In the genomic region with DNA sequence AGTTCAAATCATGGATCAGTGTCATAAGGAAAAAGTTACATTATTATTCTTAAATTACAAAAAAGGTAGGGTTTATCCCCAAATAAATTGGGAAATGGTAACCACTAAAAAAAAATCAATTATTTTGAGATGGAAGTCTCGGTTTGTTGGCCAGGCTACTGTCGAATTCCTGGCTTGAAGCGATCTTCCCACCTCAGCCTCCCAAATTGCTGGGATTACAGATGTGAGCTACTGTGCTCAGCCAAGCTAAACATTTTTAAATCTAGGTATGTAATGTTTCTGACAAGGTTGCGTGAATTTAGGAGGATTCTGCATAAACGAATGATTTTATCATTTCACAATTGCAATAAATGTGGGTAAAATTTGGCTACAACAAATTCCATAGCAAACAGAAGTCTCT, we compare ENCODE assay signal across 2 cellular contexts.
TF ChIP-seq lines count a peak whose summit lies in the region.

No MANE protein-coding gene starts in this region.

TF ChIP-seq in HCT116, 20 proteins besides CTCF, POLR2A, EP300 and RAD21:
- TF ChIP-seq SRF (IDR thresholded peaks at IDR 0.05; ENCODE audit: low read depth): no peak
- no peak for TF ChIP-seq FOSL1 (IDR thresholded peaks at IDR 0.05; ENCODE audit: low read depth)
- TF ChIP-seq ZFX (IDR thresholded peaks at IDR 0.05): no peak
- TF ChIP-seq, protein P1, sequence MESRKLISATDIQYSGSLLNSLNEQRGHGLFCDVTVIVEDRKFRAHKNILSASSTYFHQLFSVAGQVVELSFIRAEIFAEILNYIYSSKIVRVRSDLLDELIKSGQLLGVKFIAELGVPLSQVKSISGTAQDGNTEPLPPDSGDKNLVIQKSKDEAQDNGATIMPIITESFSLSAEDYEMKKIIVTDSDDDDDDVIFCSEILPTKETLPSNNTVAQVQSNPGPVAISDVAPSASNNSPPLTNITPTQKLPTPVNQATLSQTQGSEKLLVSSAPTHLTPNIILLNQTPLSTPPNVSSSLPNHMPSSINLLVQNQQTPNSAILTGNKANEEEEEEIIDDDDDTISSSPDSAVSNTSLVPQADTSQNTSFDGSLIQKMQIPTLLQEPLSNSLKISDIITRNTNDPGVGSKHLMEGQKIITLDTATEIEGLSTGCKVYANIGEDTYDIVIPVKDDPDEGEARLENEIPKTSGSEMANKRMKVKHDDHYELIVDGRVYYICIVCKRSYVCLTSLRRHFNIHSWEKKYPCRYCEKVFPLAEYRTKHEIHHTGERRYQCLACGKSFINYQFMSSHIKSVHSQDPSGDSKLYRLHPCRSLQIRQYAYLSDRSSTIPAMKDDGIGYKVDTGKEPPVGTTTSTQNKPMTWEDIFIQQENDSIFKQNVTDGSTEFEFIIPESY (IDR thresholded peaks at IDR 0.05; ENCODE audit: extremely low read depth, insufficient replicate concordance, low read length): no peak
- no peak for TF ChIP-seq SIN3A (IDR thresholded peaks at IDR 0.05; ENCODE audit: low read depth)
- TF ChIP-seq EZH2phosphoT487 (IDR thresholded peaks at IDR 0.05; ENCODE audit: borderline replicate concordance): no peak
- no peak for TF ChIP-seq CEBPB (IDR thresholded peaks at IDR 0.05; ENCODE audit: low read depth)
- TF ChIP-seq TCF7L2 (IDR thresholded peaks at IDR 0.05; ENCODE audit: borderline replicate concordance, extremely low read depth, insufficient read depth, insufficient read length): no peak
- no peak for TF ChIP-seq EGR1 (IDR thresholded peaks at IDR 0.05; ENCODE audit: low read depth)
- TF ChIP-seq, protein P2, sequence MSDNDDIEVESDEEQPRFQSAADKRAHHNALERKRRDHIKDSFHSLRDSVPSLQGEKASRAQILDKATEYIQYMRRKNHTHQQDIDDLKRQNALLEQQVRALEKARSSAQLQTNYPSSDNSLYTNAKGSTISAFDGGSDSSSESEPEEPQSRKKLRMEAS (IDR thresholded peaks at IDR 0.05): no peak
- no peak for TF ChIP-seq ELF1 (IDR thresholded peaks at IDR 0.05; ENCODE audit: borderline replicate concordance, low read depth)
- TF ChIP-seq, protein P3, sequence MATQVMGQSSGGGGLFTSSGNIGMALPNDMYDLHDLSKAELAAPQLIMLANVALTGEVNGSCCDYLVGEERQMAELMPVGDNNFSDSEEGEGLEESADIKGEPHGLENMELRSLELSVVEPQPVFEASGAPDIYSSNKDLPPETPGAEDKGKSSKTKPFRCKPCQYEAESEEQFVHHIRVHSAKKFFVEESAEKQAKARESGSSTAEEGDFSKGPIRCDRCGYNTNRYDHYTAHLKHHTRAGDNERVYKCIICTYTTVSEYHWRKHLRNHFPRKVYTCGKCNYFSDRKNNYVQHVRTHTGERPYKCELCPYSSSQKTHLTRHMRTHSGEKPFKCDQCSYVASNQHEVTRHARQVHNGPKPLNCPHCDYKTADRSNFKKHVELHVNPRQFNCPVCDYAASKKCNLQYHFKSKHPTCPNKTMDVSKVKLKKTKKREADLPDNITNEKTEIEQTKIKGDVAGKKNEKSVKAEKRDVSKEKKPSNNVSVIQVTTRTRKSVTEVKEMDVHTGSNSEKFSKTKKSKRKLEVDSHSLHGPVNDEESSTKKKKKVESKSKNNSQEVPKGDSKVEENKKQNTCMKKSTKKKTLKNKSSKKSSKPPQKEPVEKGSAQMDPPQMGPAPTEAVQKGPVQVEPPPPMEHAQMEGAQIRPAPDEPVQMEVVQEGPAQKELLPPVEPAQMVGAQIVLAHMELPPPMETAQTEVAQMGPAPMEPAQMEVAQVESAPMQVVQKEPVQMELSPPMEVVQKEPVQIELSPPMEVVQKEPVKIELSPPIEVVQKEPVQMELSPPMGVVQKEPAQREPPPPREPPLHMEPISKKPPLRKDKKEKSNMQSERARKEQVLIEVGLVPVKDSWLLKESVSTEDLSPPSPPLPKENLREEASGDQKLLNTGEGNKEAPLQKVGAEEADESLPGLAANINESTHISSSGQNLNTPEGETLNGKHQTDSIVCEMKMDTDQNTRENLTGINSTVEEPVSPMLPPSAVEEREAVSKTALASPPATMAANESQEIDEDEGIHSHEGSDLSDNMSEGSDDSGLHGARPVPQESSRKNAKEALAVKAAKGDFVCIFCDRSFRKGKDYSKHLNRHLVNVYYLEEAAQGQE (IDR thresholded peaks at IDR 0.05; ENCODE audit: low read depth): no peak
- TF ChIP-seq YY1 (IDR thresholded peaks at IDR 0.05; ENCODE audit: extremely low read depth, insufficient replicate concordance, low read depth, low read length): no peak
- TF ChIP-seq, protein P4, sequence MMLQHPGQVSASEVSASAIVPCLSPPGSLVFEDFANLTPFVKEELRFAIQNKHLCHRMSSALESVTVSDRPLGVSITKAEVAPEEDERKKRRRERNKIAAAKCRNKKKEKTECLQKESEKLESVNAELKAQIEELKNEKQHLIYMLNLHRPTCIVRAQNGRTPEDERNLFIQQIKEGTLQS (IDR thresholded peaks at IDR 0.05): no peak
- TF ChIP-seq POLR2AphosphoS5 (IDR thresholded peaks at IDR 0.05; ENCODE audit: low read depth, low read length): no peak
- no peak for TF ChIP-seq EZH2 (IDR thresholded peaks at IDR 0.05)
- TF ChIP-seq CBX3 (IDR thresholded peaks at IDR 0.05; ENCODE audit: low read depth): no peak

TF ChIP-seq in K562, 482 proteins besides CTCF, POLR2A, EP300 and RAD21:
- TF ChIP-seq CAMTA2 (CRISPR knock-in tag; conservative IDR thresholded peaks at IDR 0.05): no peak
- TF ChIP-seq KAT2B (IDR thresholded peaks at IDR 0.05; ENCODE audit: low read depth, low read length): no peak
- TF ChIP-seq FOS (IDR thresholded peaks at IDR 0.05; ENCODE audit: extremely low read depth, insufficient read length): no peak
- TF ChIP-seq ZSCAN29 (IDR thresholded peaks at IDR 0.05): no peak
- TF ChIP-seq, protein P5, sequence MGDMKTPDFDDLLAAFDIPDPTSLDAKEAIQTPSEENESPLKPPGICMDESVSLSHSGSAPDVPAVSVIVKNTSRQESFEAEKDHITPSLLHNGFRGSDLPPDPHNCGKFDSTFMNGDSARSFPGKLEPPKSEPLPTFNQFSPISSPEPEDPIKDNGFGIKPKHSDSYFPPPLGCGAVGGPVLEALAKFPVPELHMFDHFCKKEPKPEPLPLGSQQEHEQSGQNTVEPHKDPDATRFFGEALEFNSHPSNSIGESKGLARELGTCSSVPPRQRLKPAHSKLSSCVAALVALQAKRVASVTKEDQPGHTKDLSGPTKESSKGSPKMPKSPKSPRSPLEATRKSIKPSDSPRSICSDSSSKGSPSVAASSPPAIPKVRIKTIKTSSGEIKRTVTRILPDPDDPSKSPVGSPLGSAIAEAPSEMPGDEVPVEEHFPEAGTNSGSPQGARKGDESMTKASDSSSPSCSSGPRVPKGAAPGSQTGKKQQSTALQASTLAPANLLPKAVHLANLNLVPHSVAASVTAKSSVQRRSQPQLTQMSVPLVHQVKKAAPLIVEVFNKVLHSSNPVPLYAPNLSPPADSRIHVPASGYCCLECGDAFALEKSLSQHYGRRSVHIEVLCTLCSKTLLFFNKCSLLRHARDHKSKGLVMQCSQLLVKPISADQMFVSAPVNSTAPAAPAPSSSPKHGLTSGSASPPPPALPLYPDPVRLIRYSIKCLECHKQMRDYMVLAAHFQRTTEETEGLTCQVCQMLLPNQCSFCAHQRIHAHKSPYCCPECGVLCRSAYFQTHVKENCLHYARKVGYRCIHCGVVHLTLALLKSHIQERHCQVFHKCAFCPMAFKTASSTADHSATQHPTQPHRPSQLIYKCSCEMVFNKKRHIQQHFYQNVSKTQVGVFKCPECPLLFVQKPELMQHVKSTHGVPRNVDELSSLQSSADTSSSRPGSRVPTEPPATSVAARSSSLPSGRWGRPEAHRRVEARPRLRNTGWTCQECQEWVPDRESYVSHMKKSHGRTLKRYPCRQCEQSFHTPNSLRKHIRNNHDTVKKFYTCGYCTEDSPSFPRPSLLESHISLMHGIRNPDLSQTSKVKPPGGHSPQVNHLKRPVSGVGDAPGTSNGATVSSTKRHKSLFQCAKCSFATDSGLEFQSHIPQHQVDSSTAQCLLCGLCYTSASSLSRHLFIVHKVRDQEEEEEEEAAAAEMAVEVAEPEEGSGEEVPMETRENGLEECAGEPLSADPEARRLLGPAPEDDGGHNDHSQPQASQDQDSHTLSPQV (IDR thresholded peaks at IDR 0.05): no peak
- TF ChIP-seq ZNF274 (IDR thresholded peaks at IDR 0.05; ENCODE audit: borderline replicate concordance, low read depth, low read length): no peak
- TF ChIP-seq ZNF699 (CRISPR knock-in tag; IDR thresholded peaks at IDR 0.05; ENCODE audit: insufficient replicate concordance): no peak
- TF ChIP-seq ZNF24 (IDR thresholded peaks at IDR 0.05): no peak
- TF ChIP-seq KLF16 (IDR thresholded peaks at IDR 0.05): no peak
- no peak for TF ChIP-seq CTBP1 (IDR thresholded peaks at IDR 0.05; ENCODE audit: borderline replicate concordance)
- no peak for TF ChIP-seq MTA1 (IDR thresholded peaks at IDR 0.05; ENCODE audit: borderline replicate concordance)
- TF ChIP-seq PHB2 (IDR thresholded peaks at IDR 0.05; ENCODE audit: low read depth): no peak
- TF ChIP-seq SMARCA5 (IDR thresholded peaks at IDR 0.05): no peak
